1 cellular context compared by ENCODE assay signal in the genomic region with DNA sequence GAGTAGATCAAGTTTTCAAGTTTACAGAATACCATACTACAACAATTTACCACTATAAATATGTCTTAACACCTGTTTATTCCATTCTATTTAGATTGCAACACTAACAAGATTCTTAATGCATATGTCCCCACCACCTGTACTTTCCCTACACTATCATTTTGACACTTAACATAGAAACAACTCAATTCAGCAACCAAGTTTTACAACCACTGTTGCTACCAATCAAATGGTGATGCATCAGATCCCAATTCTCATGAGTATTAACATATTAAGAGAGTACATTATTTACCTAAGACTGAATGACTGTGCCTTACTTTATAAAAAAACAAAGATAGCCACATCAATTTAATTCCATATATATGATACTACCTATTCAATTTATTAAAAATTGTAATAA.
TF ChIP-seq lines count a peak whose summit lies in the region.

No MANE protein-coding gene starts in this region.

TF ChIP-seq in K562, 482 proteins besides CTCF, POLR2A, EP300 and RAD21 (continued from another document):
- TF ChIP-seq, protein P1, sequence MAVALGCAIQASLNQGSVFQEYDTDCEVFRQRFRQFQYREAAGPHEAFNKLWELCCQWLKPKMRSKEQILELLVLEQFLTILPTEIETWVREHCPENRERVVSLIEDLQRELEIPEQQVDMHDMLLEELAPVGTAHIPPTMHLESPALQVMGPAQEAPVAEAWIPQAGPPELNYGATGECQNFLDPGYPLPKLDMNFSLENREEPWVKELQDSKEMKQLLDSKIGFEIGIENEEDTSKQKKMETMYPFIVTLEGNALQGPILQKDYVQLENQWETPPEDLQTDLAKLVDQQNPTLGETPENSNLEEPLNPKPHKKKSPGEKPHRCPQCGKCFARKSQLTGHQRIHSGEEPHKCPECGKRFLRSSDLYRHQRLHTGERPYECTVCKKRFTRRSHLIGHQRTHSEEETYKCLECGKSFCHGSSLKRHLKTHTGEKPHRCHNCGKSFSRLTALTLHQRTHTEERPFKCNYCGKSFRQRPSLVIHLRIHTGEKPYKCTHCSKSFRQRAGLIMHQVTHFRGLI (CRISPR knock-in tag; IDR thresholded peaks at IDR 0.05) = no peak
- TF ChIP-seq MYBL2 (IDR thresholded peaks at IDR 0.05; ENCODE audit: low read depth) (no peak), MYBL2 (CRISPR knock-in tag; IDR thresholded peaks at IDR 0.05; ENCODE audit: borderline replicate concordance) (no peak), SPI1 (IDR thresholded peaks at IDR 0.05; ENCODE audit: borderline replicate concordance, low read depth, low read length) (no peak), TAF1 (IDR thresholded peaks at IDR 0.05; ENCODE audit: control insufficient read depth, extremely low read depth, insufficient read depth, low read length, severe bottlenecking) (no peak), HNRNPLL (IDR thresholded peaks at IDR 0.05; ENCODE audit: low read depth, low read length, poor library complexity, severe bottlenecking) (no peak)
- TF ChIP-seq, protein P2, sequence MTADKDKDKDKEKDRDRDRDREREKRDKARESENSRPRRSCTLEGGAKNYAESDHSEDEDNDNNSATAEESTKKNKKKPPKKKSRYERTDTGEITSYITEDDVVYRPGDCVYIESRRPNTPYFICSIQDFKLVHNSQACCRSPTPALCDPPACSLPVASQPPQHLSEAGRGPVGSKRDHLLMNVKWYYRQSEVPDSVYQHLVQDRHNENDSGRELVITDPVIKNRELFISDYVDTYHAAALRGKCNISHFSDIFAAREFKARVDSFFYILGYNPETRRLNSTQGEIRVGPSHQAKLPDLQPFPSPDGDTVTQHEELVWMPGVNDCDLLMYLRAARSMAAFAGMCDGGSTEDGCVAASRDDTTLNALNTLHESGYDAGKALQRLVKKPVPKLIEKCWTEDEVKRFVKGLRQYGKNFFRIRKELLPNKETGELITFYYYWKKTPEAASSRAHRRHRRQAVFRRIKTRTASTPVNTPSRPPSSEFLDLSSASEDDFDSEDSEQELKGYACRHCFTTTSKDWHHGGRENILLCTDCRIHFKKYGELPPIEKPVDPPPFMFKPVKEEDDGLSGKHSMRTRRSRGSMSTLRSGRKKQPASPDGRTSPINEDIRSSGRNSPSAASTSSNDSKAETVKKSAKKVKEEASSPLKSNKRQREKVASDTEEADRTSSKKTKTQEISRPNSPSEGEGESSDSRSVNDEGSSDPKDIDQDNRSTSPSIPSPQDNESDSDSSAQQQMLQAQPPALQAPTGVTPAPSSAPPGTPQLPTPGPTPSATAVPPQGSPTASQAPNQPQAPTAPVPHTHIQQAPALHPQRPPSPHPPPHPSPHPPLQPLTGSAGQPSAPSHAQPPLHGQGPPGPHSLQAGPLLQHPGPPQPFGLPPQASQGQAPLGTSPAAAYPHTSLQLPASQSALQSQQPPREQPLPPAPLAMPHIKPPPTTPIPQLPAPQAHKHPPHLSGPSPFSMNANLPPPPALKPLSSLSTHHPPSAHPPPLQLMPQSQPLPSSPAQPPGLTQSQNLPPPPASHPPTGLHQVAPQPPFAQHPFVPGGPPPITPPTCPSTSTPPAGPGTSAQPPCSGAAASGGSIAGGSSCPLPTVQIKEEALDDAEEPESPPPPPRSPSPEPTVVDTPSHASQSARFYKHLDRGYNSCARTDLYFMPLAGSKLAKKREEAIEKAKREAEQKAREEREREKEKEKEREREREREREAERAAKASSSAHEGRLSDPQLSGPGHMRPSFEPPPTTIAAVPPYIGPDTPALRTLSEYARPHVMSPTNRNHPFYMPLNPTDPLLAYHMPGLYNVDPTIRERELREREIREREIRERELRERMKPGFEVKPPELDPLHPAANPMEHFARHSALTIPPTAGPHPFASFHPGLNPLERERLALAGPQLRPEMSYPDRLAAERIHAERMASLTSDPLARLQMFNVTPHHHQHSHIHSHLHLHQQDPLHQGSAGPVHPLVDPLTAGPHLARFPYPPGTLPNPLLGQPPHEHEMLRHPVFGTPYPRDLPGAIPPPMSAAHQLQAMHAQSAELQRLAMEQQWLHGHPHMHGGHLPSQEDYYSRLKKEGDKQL (CRISPR knock-in tag; IDR thresholded peaks at IDR 0.05; ENCODE audit: borderline replicate concordance) = no peak
- TF ChIP-seq, protein P3, sequence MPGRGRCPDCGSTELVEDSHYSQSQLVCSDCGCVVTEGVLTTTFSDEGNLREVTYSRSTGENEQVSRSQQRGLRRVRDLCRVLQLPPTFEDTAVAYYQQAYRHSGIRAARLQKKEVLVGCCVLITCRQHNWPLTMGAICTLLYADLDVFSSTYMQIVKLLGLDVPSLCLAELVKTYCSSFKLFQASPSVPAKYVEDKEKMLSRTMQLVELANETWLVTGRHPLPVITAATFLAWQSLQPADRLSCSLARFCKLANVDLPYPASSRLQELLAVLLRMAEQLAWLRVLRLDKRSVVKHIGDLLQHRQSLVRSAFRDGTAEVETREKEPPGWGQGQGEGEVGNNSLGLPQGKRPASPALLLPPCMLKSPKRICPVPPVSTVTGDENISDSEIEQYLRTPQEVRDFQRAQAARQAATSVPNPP (IDR thresholded peaks at IDR 0.05; ENCODE audit: borderline replicate concordance, insufficient read depth, insufficient read length) = no peak
- TF ChIP-seq, protein P4, sequence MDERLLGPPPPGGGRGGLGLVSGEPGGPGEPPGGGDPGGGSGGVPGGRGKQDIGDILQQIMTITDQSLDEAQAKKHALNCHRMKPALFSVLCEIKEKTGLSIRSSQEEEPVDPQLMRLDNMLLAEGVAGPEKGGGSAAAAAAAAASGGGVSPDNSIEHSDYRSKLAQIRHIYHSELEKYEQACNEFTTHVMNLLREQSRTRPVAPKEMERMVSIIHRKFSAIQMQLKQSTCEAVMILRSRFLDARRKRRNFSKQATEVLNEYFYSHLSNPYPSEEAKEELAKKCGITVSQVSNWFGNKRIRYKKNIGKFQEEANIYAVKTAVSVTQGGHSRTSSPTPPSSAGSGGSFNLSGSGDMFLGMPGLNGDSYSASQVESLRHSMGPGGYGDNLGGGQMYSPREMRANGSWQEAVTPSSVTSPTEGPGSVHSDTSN (CRISPR knock-in tag; IDR thresholded peaks at IDR 0.05; ENCODE audit: low read depth) = no peak
- TF ChIP-seq, protein P4 (tag; conservative IDR thresholded peaks at IDR 0.05; ENCODE audit: low read depth) = no peak
